12 cellular contexts compared by ENCODE assay signal in genomic region chr4:147136783-147137182, GRCh38.
"Had no signal": no experiment of that assay in that cellular context is flagged by ENCODE, and none has a peak within 500 bp of the region (broad histone marks: within the 10 kb centered on the region; RNA-seq: fewer than 3 reads in every experiment).

No MANE protein-coding gene starts in this region.

- H3K9me3 ChIP-seq: body of pancreas, esophagus muscularis mucosa, tibial nerve had no signal

- H3K36me3 ChIP-seq: esophagus muscularis mucosa, tibial nerve had no signal

- FAIRE-seq: keratinocyte had no signal

- DNase-seq: activated CD4-positive, alpha-beta T cell treated with anti-CD3 and anti-CD28 coated beads, Interleukin-2, amount 50 U/mL, for 1 hour; activated naive CD4-positive, alpha-beta T cell treated with anti-CD3 and anti-CD28 coated beads, Interleukin-2, amount 50 U/mL, for 16 hours; activated T-cell treated with anti-CD3 and anti-CD28 coated beads for 4 hours; amniotic stem cell; body of pancreas; head of caudate nucleus; stimulated activated CD4-positive, alpha-beta T cell treated with anti-CD3 and anti-CD28 coated beads, Interleukin-4, amount 100 ng/mL, for 4 hours; T-helper 17 cell had no signal

- H3K27ac ChIP-seq: body of pancreas, esophagus muscularis mucosa had no signal

- H3K4me1 ChIP-seq: body of pancreas, esophagus muscularis mucosa had no signal

- H3K27me3 ChIP-seq: body of pancreas, esophagus muscularis mucosa, tibial nerve had no signal

- ATAC-seq: body of pancreas; natural killer cell treated with Interleukin-12 subunit alpha and Interleukin-12 subunit beta and Interleukin-15 and Interleukin-18, amount 100 ng/mL, for 72 hours; T-helper 17 cell had no signal

- H3K4me3 ChIP-seq: body of pancreas, esophagus muscularis mucosa, tibial nerve had no signal
